12 cellular contexts compared by ENCODE assay signal in genomic region chr16:80971814-80972213, GRCh38. TPM values are rescaled to one million over a fixed set of nuclear protein-coding genes. Genes with fewer than 3 reads are reported as not detected.
A peak's percentile ranks its signal among the peaks of the same experiment; 100 is the strongest.
DNase-seq lines count a peak whose midpoint lies in the region; ATAC-seq lines count a peak whose summit lies in the region.
"Had no signal": no experiment of that assay in that cellular context is flagged by ENCODE, and none has a peak within 500 bp of the region (broad histone marks: within the 10 kb centered on the region; RNA-seq: fewer than 3 reads in every experiment).

No MANE protein-coding gene starts in this region.

- H3K4me1 Mint-ChIP-seq in activated T-helper 17 cell treated with anti-CD3 and anti-CD28 coated beads, Interleukin-2, amount 50 U/mL, for 72 hours: peaks cover under 1% of the 10 kb centered on the region

- peaks cover 59% of the 10 kb centered on the region for H3K36me3 Mint-ChIP-seq in activated T-helper 17 cell treated with anti-CD3 and anti-CD28 coated beads, Interleukin-2, amount 50 U/mL, for 72 hours (ENCODE audit: low read depth)

- no peak overlapping the region for H3K4me3 Mint-ChIP-seq in activated T-helper 17 cell treated with anti-CD3 and anti-CD28 coated beads, Interleukin-2, amount 50 U/mL, for 72 hours
- H3K4me3 Mint-ChIP-seq: immature natural killer cell had no signal

- DNase-seq in Kasumi-1 (lab: John Stamatoyannopoulos, UW) (no peak), cortex of kidney (lab: John Stamatoyannopoulos, UW) (no peak), HT-29 (ENCODE audit: low spot score) (no peak), dedifferentiated amniotic fluid mesenchymal stem cell (ENCODE audit: extremely low spot score) (no peak)
- DNase-seq: activated CD4-positive, alpha-beta T cell treated with anti-CD3 and anti-CD28 coated beads for 48 hours; anterior cingulate cortex; immature natural killer cell; NCI-H1694 treated with DMSO at 0.1 percent for 48 hours had no signal

- no peaks in the 10 kb centered on the region for H3K27me3 Mint-ChIP-seq in activated T-helper 17 cell treated with anti-CD3 and anti-CD28 coated beads, Interleukin-2, amount 50 U/mL, for 72 hours

- ATAC-seq in GM18511 (IDR thresholded peaks at IDR 0.05; ENCODE audit: unreplicated experiment): peak; percentile 84
- ATAC-seq in GM21381 (IDR thresholded peaks at IDR 0.05; ENCODE audit: unreplicated experiment): peak; percentile 67
- ATAC-seq in HG03159 (IDR thresholded peaks at IDR 0.05; ENCODE audit: unreplicated experiment): peak; percentile 77
- ATAC-seq in activated T-helper 17 cell treated with anti-CD3 and anti-CD28 coated beads, Interleukin-2, amount 50 U/mL, for 72 hours (replicated peaks): no peak

- H3K27ac Mint-ChIP-seq in activated T-helper 17 cell treated with anti-CD3 and anti-CD28 coated beads, Interleukin-2, amount 50 U/mL, for 72 hours: peak overlapping the region; percentile 34

- no peaks in the 10 kb centered on the region for H3K9me3 Mint-ChIP-seq in activated T-helper 17 cell treated with anti-CD3 and anti-CD28 coated beads, Interleukin-2, amount 50 U/mL, for 72 hours
- H3K9me3 Mint-ChIP-seq: immature natural killer cell had no signal

RNA-seq across cellular contexts. Expression of gene CMC2, which starts 34.9 kb away (rescaled TPM):
- total RNA-seq in activated T-helper 17 cell treated with anti-CD3 and anti-CD28 coated beads, Interleukin-2, amount 50 U/mL, for 72 hours: 100 to 1,000 TPM in 1 of 2 donors, 10 to 100 TPM in 1; 78.8 to 138 TPM
- 57.7 and 87.8 TPM in 2 replicates for total RNA-seq in HT-29 (2014; rRNA removed; shearing (Covaris generic))

RNA-seq across cellular contexts. Expression of gene CENPN, which starts 35.2 kb away (rescaled TPM):
- 10 to 100 TPM; 34.1 to 51.0 TPM for total RNA-seq in activated T-helper 17 cell treated with anti-CD3 and anti-CD28 coated beads, Interleukin-2, amount 50 U/mL, for 72 hours
- total RNA-seq in HT-29 (2014; rRNA removed; shearing (Covaris generic)): 45.9 and 64.4 TPM in 2 replicates
